Comparison of ENCODE assay signal across 1 cellular context in genomic region chr6:3138341-3138740, GRCh38.
TF ChIP-seq lines count a peak whose summit lies in the region.

No MANE protein-coding gene starts in this region.

TF ChIP-seq in GM23338, 12 proteins besides CTCF, POLR2A, EP300 and RAD21 (continued from another document):
- TF ChIP-seq, protein P1, sequence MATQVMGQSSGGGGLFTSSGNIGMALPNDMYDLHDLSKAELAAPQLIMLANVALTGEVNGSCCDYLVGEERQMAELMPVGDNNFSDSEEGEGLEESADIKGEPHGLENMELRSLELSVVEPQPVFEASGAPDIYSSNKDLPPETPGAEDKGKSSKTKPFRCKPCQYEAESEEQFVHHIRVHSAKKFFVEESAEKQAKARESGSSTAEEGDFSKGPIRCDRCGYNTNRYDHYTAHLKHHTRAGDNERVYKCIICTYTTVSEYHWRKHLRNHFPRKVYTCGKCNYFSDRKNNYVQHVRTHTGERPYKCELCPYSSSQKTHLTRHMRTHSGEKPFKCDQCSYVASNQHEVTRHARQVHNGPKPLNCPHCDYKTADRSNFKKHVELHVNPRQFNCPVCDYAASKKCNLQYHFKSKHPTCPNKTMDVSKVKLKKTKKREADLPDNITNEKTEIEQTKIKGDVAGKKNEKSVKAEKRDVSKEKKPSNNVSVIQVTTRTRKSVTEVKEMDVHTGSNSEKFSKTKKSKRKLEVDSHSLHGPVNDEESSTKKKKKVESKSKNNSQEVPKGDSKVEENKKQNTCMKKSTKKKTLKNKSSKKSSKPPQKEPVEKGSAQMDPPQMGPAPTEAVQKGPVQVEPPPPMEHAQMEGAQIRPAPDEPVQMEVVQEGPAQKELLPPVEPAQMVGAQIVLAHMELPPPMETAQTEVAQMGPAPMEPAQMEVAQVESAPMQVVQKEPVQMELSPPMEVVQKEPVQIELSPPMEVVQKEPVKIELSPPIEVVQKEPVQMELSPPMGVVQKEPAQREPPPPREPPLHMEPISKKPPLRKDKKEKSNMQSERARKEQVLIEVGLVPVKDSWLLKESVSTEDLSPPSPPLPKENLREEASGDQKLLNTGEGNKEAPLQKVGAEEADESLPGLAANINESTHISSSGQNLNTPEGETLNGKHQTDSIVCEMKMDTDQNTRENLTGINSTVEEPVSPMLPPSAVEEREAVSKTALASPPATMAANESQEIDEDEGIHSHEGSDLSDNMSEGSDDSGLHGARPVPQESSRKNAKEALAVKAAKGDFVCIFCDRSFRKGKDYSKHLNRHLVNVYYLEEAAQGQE (IDR thresholded peaks at IDR 0.05; ENCODE audit: unreplicated experiment) = no peak
- TF ChIP-seq ZNF331 (CRISPR knock-in tag; IDR thresholded peaks at IDR 0.05; ENCODE audit: low read depth) (no peak), NANOG (IDR thresholded peaks at IDR 0.05; ENCODE audit: borderline replicate concordance) (no peak), JUNB (IDR thresholded peaks at IDR 0.05; ENCODE audit: unreplicated experiment) (no peak), ZNF462 (CRISPR knock-in tag; IDR thresholded peaks at IDR 0.05) (no peak), EZH2phosphoT487 (IDR thresholded peaks at IDR 0.05; ENCODE audit: unreplicated experiment) (no peak), STAT1 (IDR thresholded peaks at IDR 0.05; ENCODE audit: unreplicated experiment) (no peak)
